In genomic region chr9:72888943-72889342, GRCh38 we compare ENCODE assay signal across 23 cellular contexts.
"Had no signal": no experiment of that assay in that cellular context is flagged by ENCODE, and none has a peak within 500 bp of the region (broad histone marks: within the 10 kb centered on the region; RNA-seq: fewer than 3 reads in every experiment).

No MANE protein-coding gene starts in this region.

- H3K4me3 Mint-ChIP-seq: immature natural killer cell, mesothelial cell of epicardium had no signal

- ATAC-seq: gastroesophageal sphincter, heart left ventricle, left cardiac atrium, left lung, left ventricle myocardium superior, lower lobe of right lung had no signal

- H3K27ac ChIP-seq: coronary artery, dorsolateral prefrontal cortex, esophagus muscularis mucosa, foreskin keratinocyte, gastroesophageal sphincter, heart left ventricle, hepatocyte, left lung, lower lobe of right lung had no signal

- H3K27ac Mint-ChIP-seq: immature natural killer cell, mesothelial cell of epicardium had no signal

- FAIRE-seq: colon, endothelial cell of umbilical vein, frontal cortex, islet of Langerhans, keratinocyte had no signal

- H3K9me3 ChIP-seq: esophagus muscularis mucosa, gastroesophageal sphincter, heart left ventricle, left lung, lower lobe of right lung had no signal

- H3K4me1 Mint-ChIP-seq: immature natural killer cell, mesothelial cell of epicardium had no signal

- H3K4me3 ChIP-seq: coronary artery, dorsolateral prefrontal cortex, esophagus muscularis mucosa, gastroesophageal sphincter, heart left ventricle, hepatocyte, left lung, lower lobe of right lung had no signal

- H2AFZ ChIP-seq: hepatocyte had no signal

- H3K79me2 ChIP-seq: hepatocyte had no signal

- DNase-seq: dermis blood vessel endothelial cell; dorsolateral prefrontal cortex; effector CD4-positive, alpha-beta T cell; effector memory CD4-positive, alpha-beta T cell; foreskin keratinocyte; heart left ventricle; hypothalamus; immature natural killer cell; left cardiac atrium; left lung; left ventricle myocardium superior; lower lobe of right lung; mesenchymal stem cell had no signal

- H3K9me3 Mint-ChIP-seq: immature natural killer cell had no signal

- H3K36me3 Mint-ChIP-seq: immature natural killer cell, mesothelial cell of epicardium had no signal

- H3K4me1 ChIP-seq: gastroesophageal sphincter, heart left ventricle, left lung, lower lobe of right lung had no signal

- H3K4me2 ChIP-seq: hepatocyte had no signal

- H3K27me3 ChIP-seq: dorsolateral prefrontal cortex, esophagus muscularis mucosa, foreskin keratinocyte, gastroesophageal sphincter, heart left ventricle, hepatocyte, left lung had no signal

- H3K36me3 ChIP-seq: left lung had no signal
